Comparison of ENCODE assay signal across 20 cellular contexts in genomic region chr11:106062592-106062949, GRCh38. TPM values are rescaled to one million over a fixed set of nuclear protein-coding genes. Genes with fewer than 3 reads are reported as not detected.
DNase-seq lines count a peak whose midpoint lies in the region; ATAC-seq and TF ChIP-seq lines count a peak whose summit lies in the region.
"Had no signal": no experiment of that assay in that cellular context is flagged by ENCODE, and none has a peak within 500 bp of the region (broad histone marks: within the 10 kb centered on the region; RNA-seq: fewer than 3 reads in every experiment).

No MANE protein-coding gene starts in this region.

- DNase-seq in DMS 273 (lab: John Stamatoyannopoulos, UW; ENCODE audit: unreplicated experiment): peak; percentile 14
- DNase-seq in DMS 273 treated with DMSO at 0.1 percent for 48 hours (lab: John Stamatoyannopoulos, UW): no peak
- DNase-seq in WERI-Rb-1: peak; percentile 45
- DNase-seq in vagina (ENCODE audit: extremely low spot score in 2 of 2): no peak
- no peak for DNase-seq in GM19238 (ENCODE audit: insufficient read length, low spot score)
- DNase-seq: GDM1, GM23248, NCI-H1105 treated with DMSO at 0.1 percent for 48 hours, NCI-H1694, NCI-H2081 treated with DMSO at 0.1 percent for 48 hours, NCI-H748 treated with DMSO at 0.1 percent for 48 hours, PC-3, SIG-M5 had no signal

- intact Hi-C loops in vagina (cut with DNase I): no loop called here

- H3K9me3 ChIP-seq in WERI-Rb-1 (ENCODE audit: severe bottlenecking) (no peaks in the 10 kb centered on the region), vagina (no peaks in the 10 kb centered on the region)
- H3K9me3 ChIP-seq: HAP-1 had no signal

- no peaks in the 10 kb centered on the region for H3K4me1 ChIP-seq in vagina

- peak; percentile 15 for ATAC-seq in GM18502 (IDR thresholded peaks at IDR 0.05; ENCODE audit: poor library complexity, unreplicated experiment)
- peak; percentile 1 for ATAC-seq in HG03175 (IDR thresholded peaks at IDR 0.05; ENCODE audit: unreplicated experiment)
- ATAC-seq in HG02798 (IDR thresholded peaks at IDR 0.05; ENCODE audit: poor library complexity, unreplicated experiment): no peak
- ATAC-seq: K562, PC-3 had no signal

- TF ChIP-seq POLR2A in vagina (IDR thresholded peaks at IDR 0.05): no peak

- H3K4me3 ChIP-seq in WERI-Rb-1 (ENCODE audit: low read depth, low read length): no peak overlapping the region
- H3K4me3 ChIP-seq in vagina: no peak overlapping the region
- H3K4me3 ChIP-seq: GM23248, HAP-1, K562 had no signal

- H3K36me3 ChIP-seq in WERI-Rb-1 (no peaks in the 10 kb centered on the region), vagina (no peaks in the 10 kb centered on the region)
- H3K36me3 ChIP-seq: HAP-1 had no signal

- peak overlapping the region; percentile 35 for H3K27ac ChIP-seq in WERI-Rb-1
- H3K27ac ChIP-seq in vagina: no peak overlapping the region
- H3K27ac ChIP-seq: 22Rv1, GM23248, RWPE1 had no signal

- no peak for TF ChIP-seq CTCF in WERI-Rb-1 (IDR thresholded peaks at IDR 0.05; ENCODE audit: low read depth, low read length)
- no peak for TF ChIP-seq CTCF in vagina (IDR thresholded peaks at IDR 0.05)

- H3K27me3 ChIP-seq in WERI-Rb-1 (ENCODE audit: insufficient read depth, low read depth, severe bottlenecking) (no peaks in the 10 kb centered on the region), vagina (no peaks in the 10 kb centered on the region)

RNA-seq across cellular contexts. Expression of gene KBTBD3, which starts 14.6 kb away (rescaled TPM):
- 3.2 TPM for total RNA-seq in vagina

RNA-seq across cellular contexts. Expression of gene AASDHPPT, which starts 14.9 kb away (rescaled TPM):
- total RNA-seq in vagina: 36.8 TPM

RNA-seq across cellular contexts. Expression of gene MSANTD4, which starts 40.5 kb away (rescaled TPM):
- total RNA-seq in vagina: 29.5 TPM

Comparison
In these comparisons a context has a peak if more than half of its experiments do, and no peak if none do; other contexts are left out.
1. DNase-seq: peak in DMS 273 (single experiment) and WERI-Rb-1 (single experiment); none in DMS 273 treated with DMSO at 0.1 percent for 48 hours (single experiment), vagina (0 of 2) and GM19238 (single experiment).